1 cellular context compared by ENCODE assay signal in genomic region chr14:51431033-51431709, GRCh38.
TF ChIP-seq lines count a peak whose summit lies in the region.

No MANE protein-coding gene starts in this region.

TF ChIP-seq in IMR-90, 13 proteins besides CTCF, POLR2A, EP300 and RAD21 (continued from another document):
- no peak for TF ChIP-seq ELK1 (IDR thresholded peaks at IDR 0.05; ENCODE audit: borderline replicate concordance, low read depth, low read length)
- TF ChIP-seq MXI1 (IDR thresholded peaks at IDR 0.05; ENCODE audit: borderline replicate concordance, low read depth, low read length) = no peak
- no peak for TF ChIP-seq CHD1 (IDR thresholded peaks at IDR 0.05; ENCODE audit: low read depth, low read length)
- no peak for TF ChIP-seq RCOR1 (IDR thresholded peaks at IDR 0.05; ENCODE audit: insufficient replicate concordance, low read length)
- TF ChIP-seq CEBPB (IDR thresholded peaks at IDR 0.05; ENCODE audit: low read depth, low read length) = no peak
- no peak for TF ChIP-seq MAZ (IDR thresholded peaks at IDR 0.05; ENCODE audit: borderline replicate concordance, low read depth, low read length)
- no peak for TF ChIP-seq RFX5 (IDR thresholded peaks at IDR 0.05; ENCODE audit: low read depth, low read length)
